In the genomic region with DNA sequence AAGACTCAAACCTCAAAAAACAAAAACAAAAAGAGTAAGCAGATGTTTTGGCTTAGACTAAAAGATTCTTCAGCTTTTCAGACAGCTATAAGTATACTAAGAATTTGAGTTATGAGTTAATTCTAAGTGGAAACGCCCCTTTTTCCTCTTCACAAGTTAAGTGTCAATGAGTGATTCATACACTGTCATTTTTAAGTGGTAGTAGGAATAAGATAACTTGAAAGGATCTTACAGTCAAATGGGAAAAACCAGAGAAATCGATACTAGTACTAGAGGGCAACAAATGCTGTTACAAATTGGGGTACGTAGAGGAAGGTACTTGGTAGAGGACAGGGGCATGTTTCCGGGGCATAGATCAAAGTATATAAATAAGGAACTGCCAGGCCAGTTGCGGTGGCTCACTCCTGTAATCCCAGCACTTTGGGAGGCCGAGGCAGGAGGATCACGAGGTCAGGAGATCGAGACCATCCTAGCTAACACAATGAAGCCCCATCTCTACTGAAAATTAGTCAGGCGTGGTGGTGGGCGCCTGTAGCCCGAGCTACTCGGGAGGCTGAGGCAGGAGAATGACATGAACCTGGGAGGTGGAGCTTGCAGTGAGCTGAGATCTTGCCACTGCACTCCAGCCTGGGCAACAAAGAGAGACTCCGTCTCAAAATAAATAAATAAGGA, we compare ENCODE assay signal across 1 cellular context.
TF ChIP-seq lines count a peak whose summit lies in the region.

No MANE protein-coding gene starts in this region.

TF ChIP-seq in WTC11, 78 proteins besides CTCF, POLR2A, EP300 and RAD21 (continued from another document):
- TF ChIP-seq, protein P1, sequence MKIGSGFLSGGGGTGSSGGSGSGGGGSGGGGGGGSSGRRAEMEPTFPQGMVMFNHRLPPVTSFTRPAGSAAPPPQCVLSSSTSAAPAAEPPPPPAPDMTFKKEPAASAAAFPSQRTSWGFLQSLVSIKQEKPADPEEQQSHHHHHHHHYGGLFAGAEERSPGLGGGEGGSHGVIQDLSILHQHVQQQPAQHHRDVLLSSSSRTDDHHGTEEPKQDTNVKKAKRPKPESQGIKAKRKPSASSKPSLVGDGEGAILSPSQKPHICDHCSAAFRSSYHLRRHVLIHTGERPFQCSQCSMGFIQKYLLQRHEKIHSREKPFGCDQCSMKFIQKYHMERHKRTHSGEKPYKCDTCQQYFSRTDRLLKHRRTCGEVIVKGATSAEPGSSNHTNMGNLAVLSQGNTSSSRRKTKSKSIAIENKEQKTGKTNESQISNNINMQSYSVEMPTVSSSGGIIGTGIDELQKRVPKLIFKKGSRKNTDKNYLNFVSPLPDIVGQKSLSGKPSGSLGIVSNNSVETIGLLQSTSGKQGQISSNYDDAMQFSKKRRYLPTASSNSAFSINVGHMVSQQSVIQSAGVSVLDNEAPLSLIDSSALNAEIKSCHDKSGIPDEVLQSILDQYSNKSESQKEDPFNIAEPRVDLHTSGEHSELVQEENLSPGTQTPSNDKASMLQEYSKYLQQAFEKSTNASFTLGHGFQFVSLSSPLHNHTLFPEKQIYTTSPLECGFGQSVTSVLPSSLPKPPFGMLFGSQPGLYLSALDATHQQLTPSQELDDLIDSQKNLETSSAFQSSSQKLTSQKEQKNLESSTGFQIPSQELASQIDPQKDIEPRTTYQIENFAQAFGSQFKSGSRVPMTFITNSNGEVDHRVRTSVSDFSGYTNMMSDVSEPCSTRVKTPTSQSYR (CRISPR knock-in tag; IDR thresholded peaks at IDR 0.05): no peak
TF ChIP-seq in WTC11: peak in this region for 0.
